33 cellular contexts compared by ENCODE assay signal in genomic region chr3:184386047-184386806, GRCh38. TPM values are rescaled to one million over a fixed set of nuclear protein-coding genes. Genes with fewer than 3 reads are reported as not detected.
"Had no signal": no experiment of that assay in that cellular context is flagged by ENCODE, and none has a peak within 500 bp of the region (broad histone marks: within the 10 kb centered on the region; RNA-seq: fewer than 3 reads in every experiment).

No MANE protein-coding gene starts in this region.

- H3K4me1 ChIP-seq: testis, uterus had no signal

- H3K9me3 ChIP-seq: colonic mucosa, esophagus squamous epithelium, heart right ventricle, left lung, mucosa of descending colon, ovary, right atrium auricular region, stomach, testis, tibial artery, upper lobe of left lung, uterus had no signal

- H2AFZ ChIP-seq: neural progenitor cell had no signal

- H3K27ac ChIP-seq: colonic mucosa, esophagus squamous epithelium, heart right ventricle, left lung, neural progenitor cell, ovary, right atrium auricular region, stomach, testis, tibial artery, upper lobe of left lung, uterus had no signal

- DNase-seq: colonic mucosa; effector memory CD8-positive, alpha-beta T cell; erythroblast; esophagus squamous epithelium; foreskin melanocyte; glutamatergic neuron; heart right ventricle; hippocampal formation; left cardiac atrium; left lung; mesenchymal stem cell; mucosa of descending colon; naive B cell; nucleus accumbens; ovary; stimulated activated CD4-positive, alpha-beta T cell treated with anti-CD3 and anti-CD28 coated beads, Interleukin-12 subunit alpha, Interleukin-12 subunit beta, amount 100 ng/mL, for 4 hours; stimulated activated CD4-positive, alpha-beta T cell treated with anti-CD3 and anti-CD28 coated beads, Interleukin-1b, Interleukin-23, amount 100 ng/mL, for 48 hours; stimulated activated CD4-positive, alpha-beta T cell treated with anti-CD3 and anti-CD28 coated beads, Interleukin-4, amount 100 ng/mL, for 1 hour; stimulated activated CD8-positive, alpha-beta memory T cell treated with anti-CD3 and anti-CD28 coated beads, Interleukin-4, amount 100 ng/mL, for 48 hours; stimulated activated naive CD4-positive, alpha-beta T cell treated with Interleukin-2 at 50 U/mL for 16 hours; stomach; testis; tibial artery; uterus had no signal

- H3K4me2 ChIP-seq: neural progenitor cell, smooth muscle cell had no signal

- H3K27me3 ChIP-seq: ovary, right atrium auricular region, testis, tibial artery, uterus had no signal

- H3K4me3 ChIP-seq: colonic mucosa, esophagus squamous epithelium, heart right ventricle, left lung, mucosa of descending colon, neural progenitor cell, ovary, right atrium auricular region, smooth muscle cell, stomach, testis, tibial artery, upper lobe of left lung, uterus had no signal

- ATAC-seq: effector memory CD8-positive, alpha-beta T cell; heart right ventricle; left cardiac atrium; left lung; mucosa of descending colon; sciatic nerve had no signal

- H3K9ac ChIP-seq: neural progenitor cell had no signal

- FAIRE-seq: endometrium, islet of Langerhans had no signal

- H3K36me3 ChIP-seq: colonic mucosa, esophagus squamous epithelium, left lung, neural progenitor cell, ovary, right atrium auricular region, upper lobe of left lung, uterus had no signal

RNA-seq across cellular contexts. Expression of gene THPO, which starts 8.2 kb away (rescaled TPM):
- total RNA-seq: chondrocyte, lung microvascular endothelial cell, smooth muscle cell, stomach had no signal
